1 cellular context compared by ENCODE assay signal in the genomic region with DNA sequence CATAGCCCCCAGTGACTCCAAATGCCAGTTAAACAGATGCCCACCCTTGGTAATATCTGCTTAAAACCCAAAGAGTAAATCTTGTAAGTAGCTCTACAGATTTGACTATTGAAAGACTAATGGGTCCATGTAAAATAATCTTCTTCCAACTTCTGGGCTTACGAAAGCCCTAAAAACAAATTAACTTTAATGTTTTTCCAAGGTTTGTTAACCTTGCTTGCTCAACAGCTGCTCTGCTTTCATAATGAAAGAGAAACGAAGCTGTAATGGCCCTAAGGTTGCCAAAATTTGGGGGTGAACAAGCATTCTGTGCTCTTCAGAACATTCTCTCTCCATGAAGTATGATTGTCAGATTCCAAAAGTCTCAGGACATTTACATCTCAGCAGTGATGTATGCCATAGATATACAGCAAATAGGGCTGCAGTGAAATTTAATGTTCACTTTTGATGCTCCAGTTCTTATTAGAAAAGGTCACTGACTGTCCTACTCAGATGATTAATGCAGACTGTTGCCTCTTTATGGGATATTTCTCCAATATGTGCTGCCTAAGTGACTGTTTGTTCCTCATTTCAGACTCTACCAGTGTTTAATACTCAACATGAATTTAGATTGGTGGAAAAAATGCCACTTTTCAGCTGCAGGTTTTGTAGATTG.
TF ChIP-seq lines count a peak whose summit lies in the region.

No MANE protein-coding gene starts in this region.

TF ChIP-seq in liver, 16 proteins besides CTCF, POLR2A, EP300 and RAD21 (continued from another document):
- TF ChIP-seq, protein P1, sequence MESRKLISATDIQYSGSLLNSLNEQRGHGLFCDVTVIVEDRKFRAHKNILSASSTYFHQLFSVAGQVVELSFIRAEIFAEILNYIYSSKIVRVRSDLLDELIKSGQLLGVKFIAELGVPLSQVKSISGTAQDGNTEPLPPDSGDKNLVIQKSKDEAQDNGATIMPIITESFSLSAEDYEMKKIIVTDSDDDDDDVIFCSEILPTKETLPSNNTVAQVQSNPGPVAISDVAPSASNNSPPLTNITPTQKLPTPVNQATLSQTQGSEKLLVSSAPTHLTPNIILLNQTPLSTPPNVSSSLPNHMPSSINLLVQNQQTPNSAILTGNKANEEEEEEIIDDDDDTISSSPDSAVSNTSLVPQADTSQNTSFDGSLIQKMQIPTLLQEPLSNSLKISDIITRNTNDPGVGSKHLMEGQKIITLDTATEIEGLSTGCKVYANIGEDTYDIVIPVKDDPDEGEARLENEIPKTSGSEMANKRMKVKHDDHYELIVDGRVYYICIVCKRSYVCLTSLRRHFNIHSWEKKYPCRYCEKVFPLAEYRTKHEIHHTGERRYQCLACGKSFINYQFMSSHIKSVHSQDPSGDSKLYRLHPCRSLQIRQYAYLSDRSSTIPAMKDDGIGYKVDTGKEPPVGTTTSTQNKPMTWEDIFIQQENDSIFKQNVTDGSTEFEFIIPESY (IDR thresholded peaks at IDR 0.05), result no peak
- TF ChIP-seq HNF4G (IDR thresholded peaks at IDR 0.05) (peak; percentile 18), EGR1 (IDR thresholded peaks at IDR 0.05; ENCODE audit: low read depth in 2 of 2) (no peak), TAF1 (conservative IDR thresholded peaks at IDR 0.05) (no peak), JUND (IDR thresholded peaks at IDR 0.05) (peak; percentile 51 to 81), FOXA1 (IDR thresholded peaks at IDR 0.05) (no peak), SP1 (IDR thresholded peaks at IDR 0.05) (peak; percentile 82), FOXA2 (IDR thresholded peaks at IDR 0.05) (no peak), HNF4A (conservative IDR thresholded peaks at IDR 0.05) (peak; percentile 76 to 79), GABPA (IDR thresholded peaks at IDR 0.05 in 1 of 2, conservative IDR thresholded peaks at IDR 0.05 in 1 of 2) (no peak)
- TF ChIP-seq, protein P2, sequence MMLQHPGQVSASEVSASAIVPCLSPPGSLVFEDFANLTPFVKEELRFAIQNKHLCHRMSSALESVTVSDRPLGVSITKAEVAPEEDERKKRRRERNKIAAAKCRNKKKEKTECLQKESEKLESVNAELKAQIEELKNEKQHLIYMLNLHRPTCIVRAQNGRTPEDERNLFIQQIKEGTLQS (IDR thresholded peaks at IDR 0.05), result peak; percentile 56
- TF ChIP-seq, protein P3, sequence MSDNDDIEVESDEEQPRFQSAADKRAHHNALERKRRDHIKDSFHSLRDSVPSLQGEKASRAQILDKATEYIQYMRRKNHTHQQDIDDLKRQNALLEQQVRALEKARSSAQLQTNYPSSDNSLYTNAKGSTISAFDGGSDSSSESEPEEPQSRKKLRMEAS (IDR thresholded peaks at IDR 0.05), result peak; percentile 65
- TF ChIP-seq, protein P4, sequence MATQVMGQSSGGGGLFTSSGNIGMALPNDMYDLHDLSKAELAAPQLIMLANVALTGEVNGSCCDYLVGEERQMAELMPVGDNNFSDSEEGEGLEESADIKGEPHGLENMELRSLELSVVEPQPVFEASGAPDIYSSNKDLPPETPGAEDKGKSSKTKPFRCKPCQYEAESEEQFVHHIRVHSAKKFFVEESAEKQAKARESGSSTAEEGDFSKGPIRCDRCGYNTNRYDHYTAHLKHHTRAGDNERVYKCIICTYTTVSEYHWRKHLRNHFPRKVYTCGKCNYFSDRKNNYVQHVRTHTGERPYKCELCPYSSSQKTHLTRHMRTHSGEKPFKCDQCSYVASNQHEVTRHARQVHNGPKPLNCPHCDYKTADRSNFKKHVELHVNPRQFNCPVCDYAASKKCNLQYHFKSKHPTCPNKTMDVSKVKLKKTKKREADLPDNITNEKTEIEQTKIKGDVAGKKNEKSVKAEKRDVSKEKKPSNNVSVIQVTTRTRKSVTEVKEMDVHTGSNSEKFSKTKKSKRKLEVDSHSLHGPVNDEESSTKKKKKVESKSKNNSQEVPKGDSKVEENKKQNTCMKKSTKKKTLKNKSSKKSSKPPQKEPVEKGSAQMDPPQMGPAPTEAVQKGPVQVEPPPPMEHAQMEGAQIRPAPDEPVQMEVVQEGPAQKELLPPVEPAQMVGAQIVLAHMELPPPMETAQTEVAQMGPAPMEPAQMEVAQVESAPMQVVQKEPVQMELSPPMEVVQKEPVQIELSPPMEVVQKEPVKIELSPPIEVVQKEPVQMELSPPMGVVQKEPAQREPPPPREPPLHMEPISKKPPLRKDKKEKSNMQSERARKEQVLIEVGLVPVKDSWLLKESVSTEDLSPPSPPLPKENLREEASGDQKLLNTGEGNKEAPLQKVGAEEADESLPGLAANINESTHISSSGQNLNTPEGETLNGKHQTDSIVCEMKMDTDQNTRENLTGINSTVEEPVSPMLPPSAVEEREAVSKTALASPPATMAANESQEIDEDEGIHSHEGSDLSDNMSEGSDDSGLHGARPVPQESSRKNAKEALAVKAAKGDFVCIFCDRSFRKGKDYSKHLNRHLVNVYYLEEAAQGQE (IDR thresholded peaks at IDR 0.05), result peak; percentile 26
